In the genomic region with DNA sequence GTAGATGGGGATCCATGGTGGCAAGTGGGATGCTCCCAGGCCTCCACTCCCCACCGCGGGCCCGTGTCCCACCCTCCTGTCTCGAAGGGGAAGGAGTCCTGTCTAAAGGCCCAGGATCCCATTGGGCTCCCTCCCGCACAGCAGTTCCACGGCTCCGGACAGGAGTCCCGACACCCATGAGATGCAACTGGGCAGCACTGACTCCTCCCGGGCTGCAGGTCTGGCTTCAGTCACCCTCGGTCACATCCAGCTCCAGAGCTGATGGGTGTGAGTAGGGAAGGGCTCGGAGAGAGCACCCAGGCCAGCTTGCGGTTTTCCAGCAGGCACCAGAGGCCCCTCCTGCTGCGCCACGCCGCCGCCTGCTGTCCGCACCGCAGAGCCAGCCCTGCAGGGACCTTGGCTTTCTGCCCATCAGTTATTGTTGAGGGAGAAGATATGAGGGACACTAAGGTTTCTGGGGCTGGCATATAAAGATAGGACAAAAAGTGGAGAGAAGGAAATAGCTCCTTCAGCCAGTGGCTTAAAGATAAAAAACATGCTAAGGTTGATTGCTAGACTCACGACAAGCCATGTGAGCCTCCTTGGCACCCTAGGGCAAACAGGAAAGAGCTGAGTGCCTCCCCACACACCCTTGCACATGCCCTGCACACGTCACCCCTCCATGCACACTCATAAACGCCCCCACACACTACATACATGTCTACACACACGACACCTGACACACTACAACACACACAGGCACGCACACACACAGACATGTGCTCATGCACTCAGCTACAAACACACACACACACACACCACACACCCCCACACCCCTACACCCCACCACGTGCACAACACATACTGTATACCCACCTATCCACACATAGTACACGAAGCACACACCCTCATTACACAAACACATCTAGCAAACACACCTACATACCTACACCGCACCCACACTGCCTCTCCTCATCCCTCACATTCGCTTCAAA, we compare ENCODE assay signal across 8 cellular contexts.
DNase-seq lines count a peak whose midpoint lies in the region; ATAC-seq and TF ChIP-seq lines count a peak whose summit lies in the region.

No MANE protein-coding gene starts in this region.

- H3K36me3 ChIP-seq in SJCRH30 (no peaks in the 10 kb centered on the region), transverse colon (no peaks in the 10 kb centered on the region)

- no peak for TF ChIP-seq POLR2A in transverse colon (IDR thresholded peaks at IDR 0.05)

- H3K27me3 ChIP-seq in SJCRH30: peaks cover 16% of the 10 kb centered on the region; the same call in 1 of the 2 replicates
- H3K27me3 ChIP-seq in transverse colon: peaks cover 27% of the 10 kb centered on the region

- H3K4me1 ChIP-seq in SJCRH30 (peaks cover 12% of the 10 kb centered on the region), transverse colon (peaks cover 0 to 20% (median 11%) of the 10 kb centered on the region in 4 donors)

- 47 to 52% methylated on average over 4 to 26 of the region's 27 CpGs for WGBS in transverse colon (ENCODE audit: low coverage in 1 of 2), 2 donors

- TF ChIP-seq EP300 in transverse colon (IDR thresholded peaks at IDR 0.05; ENCODE audit: low read depth): no peak

- H3K27ac ChIP-seq in SJCRH30: no peak overlapping the region
- H3K27ac ChIP-seq in transverse colon: peak overlapping the region in 1 of 4 donors; percentile 14

- in situ Hi-C loops in transverse colon (cut with MboI; ENCODE audit: low pct_ligation_motif_present in 1 of 4, low pct_unique_long_range_greater_than_20kb in 1 of 4, low sequenced_read_pairs in 3 of 4): loop anchor here in 1 of 4 donors (5.0 kb wide), 1 partner anchor 292 kb away; no protein-coding TSS in a partner anchor

- intact Hi-C loops in left cardiac atrium (cut with DNase I) (loop anchor here in 1 of 2 donors (2.0 to 5.0 kb wide), 2 partner anchors 127 to 388 kb away; a partner anchor contains a TSS), transverse colon (cut with DNase I; ENCODE audit: low total_unique reads) (no loop called here)

- H3K4me3 ChIP-seq in SJCRH30 (no peak overlapping the region), transverse colon (no peak overlapping the region)

- ATAC-seq in left cardiac atrium (peak; percentile 53 to 72), GM21360 (IDR thresholded peaks at IDR 0.05; ENCODE audit: unreplicated experiment) (no peak), GM18861 (IDR thresholded peaks at IDR 0.05; ENCODE audit: unreplicated experiment) (no peak)

- TF ChIP-seq CTCF in transverse colon (IDR thresholded peaks at IDR 0.05): peak in 4 of 5 experiments; percentile 14 to 47 (median 31)

- DNase-seq in SIG-M5 treated with dmso at 0.1 percent for 504 hours (lab: John Stamatoyannopoulos, UW; ENCODE audit: unreplicated experiment) (peak; percentile 6), SIG-M5 (lab: John Stamatoyannopoulos, UW) (no peak), SJCRH30 (peak; percentile 80 to 82), left cardiac atrium (no peak), transverse colon (peak; percentile 71), medulla oblongata (ENCODE audit: extremely low spot score) (no peak)

- H3K9me3 ChIP-seq in SJCRH30 (replicated peaks) (no peaks in the 10 kb centered on the region), transverse colon (no peaks in the 10 kb centered on the region)

Comparison
In these comparisons a context has a peak if more than half of its experiments do, and no peak if none do; other contexts are left out.
1. DNase-seq: peak in SIG-M5 treated with dmso at 0.1 percent for 504 hours (single experiment), SJCRH30 (2 of 2) and transverse colon (single experiment); none in SIG-M5 (single experiment), left cardiac atrium (single experiment) and medulla oblongata (single experiment).
2. ATAC-seq: peak in left cardiac atrium (2 of 2); none in GM21360 (single experiment) and GM18861 (single experiment).